ENCODE assay signal across 8 cellular contexts in the genomic region with DNA sequence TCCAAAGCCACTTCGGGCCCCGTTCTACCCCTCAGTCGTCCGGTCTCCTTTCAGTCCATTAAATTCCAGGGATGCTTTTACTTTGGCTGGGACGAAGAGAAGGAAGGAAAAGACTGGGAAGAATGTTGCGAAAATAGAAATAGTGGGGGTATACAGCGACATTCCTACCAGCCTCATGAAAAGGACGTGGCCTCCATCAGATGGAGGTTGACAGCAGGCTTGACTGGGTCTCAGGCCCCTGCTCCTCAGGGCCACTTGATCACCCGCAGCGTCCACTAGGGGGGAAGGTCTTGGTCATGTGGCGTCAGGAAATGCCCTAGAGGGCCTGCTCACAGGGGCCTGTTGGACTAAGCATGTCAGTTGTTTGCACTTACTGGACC. TPM values are rescaled to one million over a fixed set of nuclear protein-coding genes. Genes with fewer than 3 reads are reported as not detected.
DNase-seq lines count a peak whose midpoint lies in the region; ATAC-seq and TF ChIP-seq lines count a peak whose summit lies in the region.

No MANE protein-coding gene starts in this region.

- peak; percentile 59 for DNase-seq in A673 (ENCODE audit: low spot score)
- peak; percentile 30 for DNase-seq in GM10248 (ENCODE audit: extremely low spot score)
- DNase-seq in NCI-H1092 treated with DMSO at 0.1 percent for 48 hours (lab: John Stamatoyannopoulos, UW): peak; percentile 79
- DNase-seq in mesothelial cell of epicardium (ENCODE audit: low spot score in 2 of 2, unreplicated experiment in 2 of 2): peak in 1 of 2 experiments; percentile 53
- peak; percentile 35 to 57 for DNase-seq in tibial nerve (ENCODE audit: low spot score in 2 of 2)

- H3K36me3 ChIP-seq in A673 (ENCODE audit: insufficient read depth, low read length, poor library complexity, severe bottlenecking): no peaks in the 10 kb centered on the region
- no peaks in the 10 kb centered on the region for H3K36me3 ChIP-seq in esophagus (ENCODE audit: control insufficient read depth in 2 of 2, insufficient read depth in 2 of 2, low read length in 1 of 2)
- H3K36me3 ChIP-seq in tibial nerve: no peaks in the 10 kb centered on the region

- 4 to 6% methylated on average over 11 of the region's 11 CpGs for WGBS in esophagus, 2 donors
- 1% methylated on average over 11 of the region's 11 CpGs for WGBS in tibial nerve, 2 donors

- H3K4me1 ChIP-seq in A673 (ENCODE audit: insufficient read depth, low read length, poor library complexity, severe bottlenecking) (peaks cover 21% of the 10 kb centered on the region), esophagus (ENCODE audit: control insufficient read depth in 2 of 2, insufficient read depth in 2 of 2, low read length in 1 of 2) (peaks cover 0 to 4% of the 10 kb centered on the region in 2 donors), tibial nerve (peaks cover 0 to 38% (median 9%) of the 10 kb centered on the region in 4 donors)

- CTCF ChIA-PET in A673 (lab: Charles Lee) (no interaction called here), GM10248 (lab: Yijun Ruan, JAX) (interaction anchor here (1.7 kb wide), 1 partner anchor 25 kb away, joined by 4 read pairs; no protein-coding TSS in a partner anchor)

- H3K4me1 Mint-ChIP-seq in mesothelial cell of epicardium: peaks cover 30% of the 10 kb centered on the region

- no peak for TF ChIP-seq POLR2A in tibial nerve (IDR thresholded peaks at IDR 0.05)

- peak in 1 of 2 donors; percentile 6 for TF ChIP-seq EP300 in tibial nerve (IDR thresholded peaks at IDR 0.05)

- ATAC-seq in HG02759 (IDR thresholded peaks at IDR 0.05; ENCODE audit: unreplicated experiment): peak; percentile 37

- H3K36me3 Mint-ChIP-seq in mesothelial cell of epicardium: no peaks in the 10 kb centered on the region

- H3K27ac ChIP-seq in A673 (ENCODE audit: low read depth, low read length, poor library complexity, severe bottlenecking) (peak overlapping the region; percentile 96), VCaP (peak overlapping the region; percentile 91), esophagus (ENCODE audit: low read depth in 2 of 2, low read length in 1 of 2) (peak overlapping the region; percentile 93 to 94), tibial nerve (peak overlapping the region; percentile 93 to 97 (median 94))

- peak overlapping the region; percentile 80 for H3K4me3 Mint-ChIP-seq in mesothelial cell of epicardium

- peak overlapping the region; percentile 92 for H3K4me3 ChIP-seq in A673 (ENCODE audit: low read depth, low read length, poor library complexity, severe bottlenecking)
- H3K4me3 ChIP-seq in esophagus (ENCODE audit: low read depth in 1 of 2, low read length in 2 of 2): peak overlapping the region; percentile 81 to 99
- H3K4me3 ChIP-seq in tibial nerve: peak overlapping the region; percentile 46 to 92 (median 76)

- intact Hi-C loops in A673 (cut with micrococcal nuclease; ENCODE audit: unreplicated experiment): loop anchor here (5.0 to 10.0 kb wide), 3 partner anchors 232 to 529 kb away; no protein-coding TSS in a partner anchor

- POLR2A ChIA-PET in A673 (lab: Charles Lee; ENCODE audit: low non-redundant PET) (no interaction called here), GM10248 (lab: Yijun Ruan, JAX) (no interaction called here)

- TSS peak; percentile 97 for BruUV-seq in A673 (replicated peaks; lab: Mats Ljungman, UMichigan)

- H3K27me3 ChIP-seq in A673 (replicated peaks; ENCODE audit: insufficient read depth, low read depth, low read length, poor library complexity): no peaks in the 10 kb centered on the region
- H3K27me3 ChIP-seq in esophagus (ENCODE audit: control insufficient read depth in 1 of 2, insufficient read depth in 2 of 2, low read length in 2 of 2): no peaks in the 10 kb centered on the region
- no peaks in the 10 kb centered on the region for H3K27me3 ChIP-seq in tibial nerve

- no peaks in the 10 kb centered on the region for H3K27me3 Mint-ChIP-seq in mesothelial cell of epicardium (ENCODE audit: low read depth)

- H3K9me3 ChIP-seq in A673 (ENCODE audit: low read depth, low read length, poor library complexity, severe bottlenecking) (no peaks in the 10 kb centered on the region), esophagus (ENCODE audit: control insufficient read depth in 2 of 2, insufficient read depth in 1 of 2, low read depth in 1 of 2, low read length in 1 of 2) (no peaks in the 10 kb centered on the region), tibial nerve (no peaks in the 10 kb centered on the region)

- peak overlapping the region; percentile 99 for H3K27ac Mint-ChIP-seq in mesothelial cell of epicardium

- H3K9me3 Mint-ChIP-seq in mesothelial cell of epicardium: no peaks in the 10 kb centered on the region

- peak; percentile 34; the same call in 1 of the 2 replicates for TF ChIP-seq CTCF in A673 (conservative IDR thresholded peaks at IDR 0.05; ENCODE audit: low read depth, low read length)
- TF ChIP-seq CTCF in GM10248 (IDR thresholded peaks at IDR 0.05; ENCODE audit: control extremely low read depth, extremely low read depth, low read depth, missing control alignments): peak; percentile 23
- TF ChIP-seq CTCF in VCaP (conservative IDR thresholded peaks at IDR 0.05): peak; percentile 38
- TF ChIP-seq CTCF in mesothelial cell of epicardium (IDR thresholded peaks at IDR 0.05; ENCODE audit: unreplicated experiment): no peak
- peak in 4 of 5 experiments; percentile 36 to 74 (median 56) for TF ChIP-seq CTCF in tibial nerve (IDR thresholded peaks at IDR 0.05)

RNA-seq across cellular contexts. Expression of gene ANKRD50, which starts 0.7 kb away (rescaled TPM):
- total RNA-seq in A673 (2021) (16.7 and 18.4 TPM in 2 replicates), mesothelial cell of epicardium (72.0 to 76.5 TPM (median 73.1 TPM) in 3 replicates), tibial nerve (10 to 100 TPM; 16.5 to 26.4 (median 19.5) TPM)
- polyA plus RNA-seq in esophagus: 1 to 10 TPM; 2.0 to 3.3 TPM
